Comparison of ENCODE assay signal across 11 cellular contexts in genomic region chr1:21326861-21327344, GRCh38. TPM values are rescaled to one million over a fixed set of nuclear protein-coding genes. Genes with fewer than 3 reads are reported as not detected.
A peak's percentile ranks its signal among the peaks of the same experiment; 100 is the strongest.
DNase-seq lines count a peak whose midpoint lies in the region; ATAC-seq and TF ChIP-seq lines count a peak whose summit lies in the region.
"Had no signal": no experiment of that assay in that cellular context is flagged by ENCODE, and none has a peak within 500 bp of the region (broad histone marks: within the 10 kb centered on the region; RNA-seq: fewer than 3 reads in every experiment).

No MANE protein-coding gene starts in this region.

- H3K9me3 ChIP-seq in CD4-positive, alpha-beta memory T cell (ENCODE audit: control insufficient read depth in 1 of 2, low read length in 2 of 2) = no peaks in the 10 kb centered on the region
- no peaks in the 10 kb centered on the region for H3K9me3 ChIP-seq in heart left ventricle
- no peaks in the 10 kb centered on the region for H3K9me3 ChIP-seq in psoas muscle

- no peaks in the 10 kb centered on the region for H3K27me3 Mint-ChIP-seq in CD4-positive, alpha-beta memory T cell
- H3K27me3 Mint-ChIP-seq in activated B cell treated with CpG ODN at 0.5 μM for 24 hours = no peaks in the 10 kb centered on the region

- peaks cover 4 to 16% of the 10 kb centered on the region in 2 donors for H3K36me3 Mint-ChIP-seq in CD4-positive, alpha-beta memory T cell
- H3K36me3 Mint-ChIP-seq in activated B cell treated with CpG ODN at 0.5 μM for 24 hours (ENCODE audit: low read depth) = peaks cover 39% of the 10 kb centered on the region

- POLR2A ChIA-PET in CD4-positive, alpha-beta memory T cell (lab: Charles Lee; ENCODE audit: partially characterized antibody) = interaction anchor here (0.8 to 11.3 kb wide), 8 partner anchors 8 to 72 kb away, joined by 3 to 309 read pairs (median 22); partner anchors contain the start of gene ECE1
- POLR2A ChIA-PET in activated B cell treated with CpG ODN at 0.5 μM for 24 hours (lab: Charles Lee) = interaction anchor here (3.5 to 7.1 kb wide), 3 partner anchors 17 to 42 kb away, joined by 19 to 313 read pairs (median 44); partner anchors contain the start of gene ECE1

- no peak for DNase-seq in CD4-positive, alpha-beta memory T cell
- no peak for DNase-seq in activated B cell treated with CpG ODN at 0.5 μM for 24 hours
- DNase-seq in heart left ventricle = peak in 3 of 5 donors; percentile 51 to 81 (median 71)
- DNase-seq in psoas muscle = peak; percentile 54 to 73
- DNase-seq in NCI-H1694 treated with DMSO at 0.1 percent for 48 hours (lab: John Stamatoyannopoulos, UW) = no peak
- DNase-seq: immature natural killer cell, NCI-H82, WERI-Rb-1 had no signal

- ATAC-seq in activated B cell treated with CpG ODN at 0.5 μM for 24 hours (ENCODE audit: low read depth) (no peak), heart left ventricle (peak; percentile 14 to 48 (median 20)), psoas muscle (peak in 1 of 4 donors; percentile 11), HG03135 (IDR thresholded peaks at IDR 0.05; ENCODE audit: unreplicated experiment) (no peak), esophagus mucosa (no peak), HG03439 (IDR thresholded peaks at IDR 0.05; ENCODE audit: unreplicated experiment) (no peak)

- no peak for TF ChIP-seq POLR2A in heart left ventricle (IDR thresholded peaks at IDR 0.05)

- intact Hi-C loops in CD4-positive, alpha-beta memory T cell (cut with micrococcal nuclease) = no loop called here
- intact Hi-C loops in activated B cell treated with CpG ODN at 0.5 μM for 24 hours (cut with micrococcal nuclease) (no loop called here), heart left ventricle (cut with DNase I) (no loop called here), psoas muscle (cut with DNase I) (no loop called here)

- CTCF ChIA-PET in CD4-positive, alpha-beta memory T cell (lab: Charles Lee; ENCODE audit: partially characterized antibody) = interaction anchor here (1.1 to 9.1 kb wide), 5 partner anchors 27 to 56 kb away, joined by 3 to 86 read pairs (median 43); no protein-coding TSS in a partner anchor
- CTCF ChIA-PET in activated B cell treated with CpG ODN at 0.5 μM for 24 hours (lab: Charles Lee) = no interaction called here

- peaks cover 84% of the 10 kb centered on the region for H3K4me1 ChIP-seq in CD4-positive, alpha-beta memory T cell (ENCODE audit: insufficient read depth, low read length)
- H3K4me1 ChIP-seq in heart left ventricle (peaks cover 13 to 82% (median 67%) of the 10 kb centered on the region in 12 donors), psoas muscle (peaks cover 22% of the 10 kb centered on the region)

- no peaks in the 10 kb centered on the region for H3K27me3 ChIP-seq in CD4-positive, alpha-beta memory T cell (ENCODE audit: insufficient read depth, low read length)
- H3K27me3 ChIP-seq in heart left ventricle = no peaks in the 10 kb centered on the region
- no peaks in the 10 kb centered on the region for H3K27me3 ChIP-seq in psoas muscle (ENCODE audit: insufficient read depth in 3 of 3, low read length in 2 of 3)

- peaks cover 52 to 98% (median 81%) of the 10 kb centered on the region in 4 donors for H3K4me1 Mint-ChIP-seq in CD4-positive, alpha-beta memory T cell
- H3K4me1 Mint-ChIP-seq in activated B cell treated with CpG ODN at 0.5 μM for 24 hours = peaks cover 88% of the 10 kb centered on the region

- H3K36me3 ChIP-seq in CD4-positive, alpha-beta memory T cell (ENCODE audit: insufficient read depth, low read length) = peaks cover 3% of the 10 kb centered on the region
- H3K36me3 ChIP-seq in heart left ventricle = no peaks in the 10 kb centered on the region
- no peaks in the 10 kb centered on the region for H3K36me3 ChIP-seq in psoas muscle (ENCODE audit: insufficient read depth in 1 of 2, low read depth in 1 of 2)

- 58 to 71% (median 66%) methylated on average over 9 to 10 of the region's 10 CpGs for WGBS in heart left ventricle, 4 donors
- 52 to 72% (median 55%) methylated on average over 10 of the region's 10 CpGs for WGBS in psoas muscle, 3 donors

- H3K9me3 Mint-ChIP-seq in CD4-positive, alpha-beta memory T cell = no peaks in the 10 kb centered on the region
- no peaks in the 10 kb centered on the region for H3K9me3 Mint-ChIP-seq in activated B cell treated with CpG ODN at 0.5 μM for 24 hours

- peak overlapping the region in 5 of 7 donors; percentile 29 to 94 (median 88) for H3K27ac Mint-ChIP-seq in CD4-positive, alpha-beta memory T cell
- H3K27ac Mint-ChIP-seq in activated B cell treated with CpG ODN at 0.5 μM for 24 hours = peak overlapping the region; percentile 90

- H3K4me3 Mint-ChIP-seq in CD4-positive, alpha-beta memory T cell = peak overlapping the region in 1 of 8 donors; percentile 10
- no peak overlapping the region for H3K4me3 Mint-ChIP-seq in activated B cell treated with CpG ODN at 0.5 μM for 24 hours

- H3K27ac ChIP-seq in CD4-positive, alpha-beta memory T cell (ENCODE audit: low read depth, low read length) = no peak overlapping the region
- H3K27ac ChIP-seq in heart left ventricle (peak overlapping the region; percentile 43 to 91 (median 83)), psoas muscle (peak overlapping the region; percentile 30)
- H3K27ac ChIP-seq: WERI-Rb-1 had no signal

- TF ChIP-seq CTCF in activated B cell treated with CpG ODN at 0.5 μM for 24 hours (IDR thresholded peaks at IDR 0.05) = no peak
- no peak for TF ChIP-seq CTCF in heart left ventricle (IDR thresholded peaks at IDR 0.05)
- TF ChIP-seq CTCF in psoas muscle (IDR thresholded peaks at IDR 0.05) = no peak

- H3K4me3 ChIP-seq in CD4-positive, alpha-beta memory T cell (ENCODE audit: low read length in 2 of 2) = no peak overlapping the region
- H3K4me3 ChIP-seq in heart left ventricle (no peak overlapping the region), psoas muscle (no peak overlapping the region)

RNA-seq across cellular contexts. Expression of gene ECE1, which starts 36.6 kb away (rescaled TPM):
- total RNA-seq in CD4-positive, alpha-beta memory T cell = 100 to 1,000 TPM in 1 of 2 experiments, 10 to 100 TPM in 1; 86.0 to 104 TPM
- 10 to 100 TPM; 10.0 to 65.2 TPM for polyA plus RNA-seq in CD4-positive, alpha-beta memory T cell
- total RNA-seq in activated B cell treated with CpG ODN at 0.5 μM for 24 hours (208 and 209 TPM in 2 replicates), heart left ventricle (100 to 1,000 TPM in 1 of 9 donors, 10 to 100 TPM in 8; 37.3 to 140 (median 59.4) TPM), psoas muscle (10 to 100 TPM; 12.3 to 24.9 (median 19.0) TPM), esophagus mucosa (18.2 TPM)
- polyA plus RNA-seq in heart left ventricle (10 to 100 TPM; 38.4 to 61.3 TPM), psoas muscle (10 to 100 TPM; 12.2 to 14.6 (median 13.2) TPM)

Comparison
In these comparisons a context has a peak if more than half of its experiments do, and no peak if none do; other contexts are left out.
1. DNase-seq: peak in heart left ventricle (3 of 5) and psoas muscle (2 of 2); none in CD4-positive, alpha-beta memory T cell (0 of 5), activated B cell treated with CpG ODN at 0.5 μM for 24 hours (single experiment) and NCI-H1694 treated with DMSO at 0.1 percent for 48 hours (single experiment).
2. ATAC-seq: peak in heart left ventricle (4 of 4); none in activated B cell treated with CpG ODN at 0.5 μM for 24 hours (single experiment), HG03135 (single experiment), esophagus mucosa (single experiment) and HG03439 (single experiment).